Comparison of ENCODE assay signal across 8 cellular contexts in the genomic region with DNA sequence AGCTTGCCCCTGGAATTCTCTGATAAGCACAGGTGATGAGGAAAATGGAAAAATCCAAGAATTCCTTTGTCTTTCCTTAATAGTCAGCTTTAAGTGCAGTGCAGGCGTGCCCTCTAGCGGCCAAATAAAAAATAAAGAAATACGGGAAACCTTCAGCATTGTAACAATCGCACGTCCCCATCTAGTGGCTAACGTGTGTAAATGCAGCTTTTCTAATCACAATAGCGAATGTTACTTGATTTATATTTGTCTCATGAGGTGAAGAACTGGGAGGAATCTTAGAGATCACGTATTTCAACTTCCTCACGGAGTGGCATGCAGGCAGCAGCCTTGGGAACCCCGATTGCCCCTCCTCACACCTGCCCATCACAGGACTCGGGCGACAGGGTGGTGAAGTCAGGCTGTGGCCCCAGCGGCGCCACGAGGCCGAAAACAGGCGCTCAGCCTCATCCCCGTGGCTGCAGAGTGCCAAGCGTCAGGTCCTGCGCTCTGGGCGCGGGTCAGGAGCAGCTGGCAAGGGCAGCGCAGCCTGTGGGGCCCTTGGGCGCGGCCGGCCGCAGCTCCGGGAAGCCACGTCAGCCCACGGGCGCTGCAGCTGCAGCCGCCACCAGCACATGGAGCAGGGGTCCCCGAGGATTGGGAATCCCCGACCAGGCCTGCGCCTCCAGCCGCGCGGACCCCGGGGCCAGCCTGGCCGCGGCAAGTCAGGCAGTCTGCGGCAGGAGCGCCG. TPM values are rescaled to one million over a fixed set of nuclear protein-coding genes. Genes with fewer than 3 reads are reported as not detected.
DNase-seq lines count a peak whose midpoint lies in the region; ATAC-seq and TF ChIP-seq lines count a peak whose summit lies in the region.
"Not testable (repeated sequence)": the region's sequence is repeated elsewhere in the genome, so short reads cannot be mapped to it uniquely, and the experiment has no call there.

No MANE protein-coding gene starts in this region.

- H3K36me3 Mint-ChIP-seq in activated naive CD4-positive, alpha-beta T cell treated with anti-CD3 and anti-CD28 coated beads, Interleukin-2, amount 50 U/mL, for 24 hours; memory B cell: not testable (repeated sequence)

- peak; percentile 32 for DNase-seq in ACHN
- peak; percentile 35 to 48 for DNase-seq in fibroblast of lung (ENCODE audit: low read depth in 2 of 2)
- peak; percentile 34 to 68 for DNase-seq in memory B cell (ENCODE audit: low spot score in 2 of 2)
- DNase-seq in stimulated activated CD4-positive, alpha-beta T cell treated with anti-CD3 and anti-CD28 coated beads, Interleukin-15, amount 100 ng/mL, for 48 hours (ENCODE audit: low read depth in 2 of 2) = peak; percentile 20 to 47

- peak overlapping the region; percentile 94 for H3K4me3 Mint-ChIP-seq in activated naive CD4-positive, alpha-beta T cell treated with anti-CD3 and anti-CD28 coated beads, Interleukin-2, amount 50 U/mL, for 24 hours
- peak overlapping the region; percentile 98 for H3K4me3 Mint-ChIP-seq in memory B cell

- H3K79me2 ChIP-seq in SU-DHL-6 (ENCODE audit: insufficient read depth, low read length); fibroblast of lung (ENCODE audit: control insufficient read depth, insufficient read depth, low read length): not testable (repeated sequence)

- peak overlapping the region; percentile 73 for H3K4me3 ChIP-seq in SU-DHL-6 (ENCODE audit: insufficient read depth, low read length, poor library complexity, severe bottlenecking)
- peak overlapping the region; percentile 16 to 70 (median 50) for H3K4me3 ChIP-seq in fibroblast of lung (replicated peaks in 1 of 4; ENCODE audit: control extremely low read depth in 1 of 4, insufficient read depth in 1 of 4, low read depth in 3 of 4, low read length in 4 of 4)

- H3F3A ChIP-seq in SU-DHL-6 (ENCODE audit: insufficient read depth) = not testable (repeated sequence)

- H3K4me1 ChIP-seq in fibroblast of lung (ENCODE audit: control insufficient read depth, extremely low read depth, insufficient read depth, low read length) = not testable (repeated sequence)

- H3K9me3 ChIP-seq in SU-DHL-6 (ENCODE audit: insufficient read depth, low read length); fibroblast of lung (ENCODE audit: control insufficient read depth, insufficient read depth, low read depth, low read length): not testable (repeated sequence)

- H3K27ac ChIP-seq in SU-DHL-6 (ENCODE audit: low read depth, low read length) = peak overlapping the region; percentile 85
- peak overlapping the region; percentile 63 for H3K27ac ChIP-seq in fibroblast of lung (ENCODE audit: insufficient read depth, low read length)

- H3K9ac ChIP-seq in SU-DHL-6 (ENCODE audit: low read length) (peak overlapping the region; percentile 78), fibroblast of lung (ENCODE audit: insufficient read depth, low read length) (peak overlapping the region; percentile 61)

- TF ChIP-seq CTCF in SU-DHL-6 (IDR thresholded peaks at IDR 0.05; ENCODE audit: insufficient read depth, low read length, poor library complexity, severe bottlenecking) (peak; percentile 75), fibroblast of lung (conservative IDR thresholded peaks at IDR 0.05 in 1 of 2, IDR thresholded peaks at IDR 0.05 in 1 of 2; ENCODE audit: low read depth in 1 of 2, low read length in 2 of 2) (peak; percentile 56 to 65)

- H2AFZ ChIP-seq in SU-DHL-6 (ENCODE audit: low read depth, low read length, severe bottlenecking) (peak overlapping the region; percentile 94), fibroblast of lung (ENCODE audit: low read length) (peak overlapping the region; percentile 89)

- H3K27ac Mint-ChIP-seq in activated naive CD4-positive, alpha-beta T cell treated with anti-CD3 and anti-CD28 coated beads, Interleukin-2, amount 50 U/mL, for 24 hours = peak overlapping the region; percentile 90
- H3K27ac Mint-ChIP-seq in memory B cell = peak overlapping the region; percentile 95

- H3K9me2 ChIP-seq in SU-DHL-6 (replicated peaks; ENCODE audit: insufficient read depth, low read length) = not testable (repeated sequence)

- not testable (repeated sequence) for H3K27me3 Mint-ChIP-seq in activated naive CD4-positive, alpha-beta T cell treated with anti-CD3 and anti-CD28 coated beads, Interleukin-2, amount 50 U/mL, for 24 hours; memory B cell

- H3K4me2 ChIP-seq in SU-DHL-6 (ENCODE audit: low read depth, low read length, poor library complexity, severe bottlenecking) (peak overlapping the region; percentile 90), fibroblast of lung (ENCODE audit: extremely low read depth, insufficient read depth, low read length) (peak overlapping the region; percentile 69)

- ATAC-seq in GM18867 (IDR thresholded peaks at IDR 0.05; ENCODE audit: unreplicated experiment) = peak; percentile 40
- ATAC-seq in HG03342 (IDR thresholded peaks at IDR 0.05; ENCODE audit: unreplicated experiment) = peak; percentile 46
- ATAC-seq in memory B cell (ENCODE audit: low read depth) = peak; percentile 54

- H3K9me3 Mint-ChIP-seq in activated naive CD4-positive, alpha-beta T cell treated with anti-CD3 and anti-CD28 coated beads, Interleukin-2, amount 50 U/mL, for 24 hours; memory B cell: not testable (repeated sequence)

- not testable (repeated sequence) for H3K36me3 ChIP-seq in SU-DHL-6 (ENCODE audit: low read length); fibroblast of lung (ENCODE audit: control insufficient read depth, insufficient read depth, low read length)

- H4K20me1 ChIP-seq in SU-DHL-6 (ENCODE audit: low read depth, low read length); fibroblast of lung (ENCODE audit: control insufficient read depth, extremely low read depth, insufficient read depth, low read length): not testable (repeated sequence)

- H3K27me3 ChIP-seq in SU-DHL-6 (ENCODE audit: low read length); fibroblast of lung (ENCODE audit: control insufficient read depth, insufficient read depth, low read length): not testable (repeated sequence)

- in situ Hi-C loops in ACHN (cut with HindIII; ENCODE audit: low pct_ligation_motif_present, low pct_unique_long_range_greater_than_20kb, low sequenced_read_pairs) = not testable (repeated sequence)

- not testable (repeated sequence) for H3K4me1 Mint-ChIP-seq in activated naive CD4-positive, alpha-beta T cell treated with anti-CD3 and anti-CD28 coated beads, Interleukin-2, amount 50 U/mL, for 24 hours; memory B cell

RNA-seq across cellular contexts. Expression of gene ANKRD36, which starts 0.5 kb away (rescaled TPM):
- total RNA-seq in fibroblast of lung = 23.3 and 25.2 TPM in 2 replicates
- 3.7 and 4.8 TPM in 2 replicates for polyA plus RNA-seq in fibroblast of lung
- 2.7 and 3.5 TPM in 2 replicates for polyA plus RNA-seq in fibroblast of lung (2012)
- polyA minus RNA-seq in fibroblast of lung (ENCODE audit: low replicate concordance) = 3.6 and 4.2 TPM in 2 replicates

RNA-seq across cellular contexts. Expression of gene FAHD2B, which starts 17.8 kb away (rescaled TPM):
- total RNA-seq in fibroblast of lung = 7.3 and 8.7 TPM in 2 replicates
- 3.3 and 5.2 TPM in 2 replicates for polyA plus RNA-seq in fibroblast of lung
- 5.8 and 8.6 TPM in 2 replicates for polyA plus RNA-seq in fibroblast of lung (2012)
- 1.6 and 9.9 TPM in 2 replicates for polyA minus RNA-seq in fibroblast of lung (ENCODE audit: low replicate concordance)

Comparison
In these comparisons a context has a peak if more than half of its experiments do, and no peak if none do; other contexts are left out.
1. Peak in every context shown above with its lines: DNase-seq, ATAC-seq, H3K4me3 ChIP-seq and H3K27ac ChIP-seq.